Comparison of ENCODE assay signal across 8 cellular contexts in the genomic region with DNA sequence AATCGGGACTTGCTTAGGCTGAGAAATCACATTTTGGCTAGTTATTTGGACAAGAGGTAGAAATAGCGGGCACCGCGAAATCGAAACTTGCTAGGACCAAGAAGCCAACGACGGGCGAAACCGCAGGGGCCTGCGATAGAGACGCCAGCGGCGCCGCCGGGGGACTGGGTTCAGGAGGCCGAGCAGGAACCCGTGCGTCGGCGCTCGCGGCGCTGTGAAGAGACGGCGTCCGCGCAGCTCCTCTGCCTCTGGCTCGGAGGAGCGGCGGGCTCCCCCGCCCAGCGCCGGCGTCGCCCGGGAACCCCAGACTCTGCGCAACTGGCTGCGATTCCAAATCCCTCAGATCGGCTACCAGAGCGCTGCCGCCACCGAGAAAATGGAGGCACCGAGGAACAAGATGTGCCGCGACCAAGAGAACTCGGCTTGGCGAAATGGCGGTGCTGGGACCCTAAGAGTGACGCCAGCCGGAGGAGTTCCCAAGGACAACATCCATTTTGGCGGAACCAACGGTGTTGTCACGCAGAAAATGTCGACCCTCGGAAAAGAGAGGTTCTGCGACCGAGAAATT. TPM values are rescaled to one million over a fixed set of nuclear protein-coding genes. Genes with fewer than 3 reads are reported as not detected.
A peak's percentile ranks its signal among the peaks of the same experiment; 100 is the strongest.
DNase-seq lines count a peak whose midpoint lies in the region; ATAC-seq and TF ChIP-seq lines count a peak whose summit lies in the region.

No MANE protein-coding gene starts in this region.

- H3K79me1 ChIP-seq in IMR-90 (ENCODE audit: low read depth in 1 of 2, low read length in 2 of 2): peaks cover 9 to 47% of the 10 kb centered on the region in 2 experiments

- ATAC-seq in CD8-positive, alpha-beta T cell: peak; percentile 48
- ATAC-seq in GM21367 (IDR thresholded peaks at IDR 0.05; ENCODE audit: unreplicated experiment) (peak; percentile 23), IMR-90 (ENCODE audit: low read depth) (peak; percentile 22)

- peak overlapping the region; percentile 91 to 97 for H4K8ac ChIP-seq in IMR-90 (ENCODE audit: low read depth in 2 of 2, low read length in 2 of 2)

- peaks cover 86% of the 10 kb centered on the region for H3K79me2 ChIP-seq in osteoblast (ENCODE audit: insufficient read depth, low read length)

- TF ChIP-seq POLR2A in IMR-90 (IDR thresholded peaks at IDR 0.05; ENCODE audit: low read depth, low read length): peak; percentile 59; the same call in 1 of the 2 replicates
- TF ChIP-seq POLR2A in testis (IDR thresholded peaks at IDR 0.05): no peak

- H3K9me3 ChIP-seq in CD8-positive, alpha-beta T cell (ENCODE audit: low read length): no peaks in the 10 kb centered on the region
- H3K9me3 ChIP-seq in IMR-90 (ENCODE audit: control insufficient read depth, insufficient read depth, low read length) (no peaks in the 10 kb centered on the region), osteoblast (ENCODE audit: low read depth, low read length) (no peaks in the 10 kb centered on the region), testis (no peaks in the 10 kb centered on the region)

- no peaks in the 10 kb centered on the region for H3K27me3 ChIP-seq in CD8-positive, alpha-beta T cell (ENCODE audit: insufficient read depth, low read length)
- no peaks in the 10 kb centered on the region for H3K27me3 ChIP-seq in IMR-90 (ENCODE audit: control insufficient read depth, insufficient read depth, low read length)
- H3K27me3 ChIP-seq in osteoblast (ENCODE audit: insufficient read depth, low read length): no peaks in the 10 kb centered on the region
- no peaks in the 10 kb centered on the region for H3K27me3 ChIP-seq in testis

- H2AFZ ChIP-seq in IMR-90 (replicated peaks; ENCODE audit: low read length, poor library complexity): peak overlapping the region; percentile 87
- peak overlapping the region; percentile 93 for H2AFZ ChIP-seq in osteoblast (ENCODE audit: low read length)

- H3K4me1 Mint-ChIP-seq in CD8-positive, alpha-beta T cell (ENCODE audit: low read depth): peaks cover 49% of the 10 kb centered on the region
- H3K4me1 Mint-ChIP-seq in glutamatergic neuron (ENCODE audit: low read depth, unreplicated experiment): peaks cover 16% of the 10 kb centered on the region

- peak overlapping the region; percentile 98 for H3K4me3 Mint-ChIP-seq in CD8-positive, alpha-beta T cell
- peak overlapping the region; percentile 95 for H3K4me3 Mint-ChIP-seq in glutamatergic neuron (ENCODE audit: unreplicated experiment)

- H3K27ac ChIP-seq in CD8-positive, alpha-beta T cell (ENCODE audit: low read depth, low read length): peak overlapping the region; percentile 96
- H3K27ac ChIP-seq in IMR-90 (ENCODE audit: insufficient read depth, low read length) (peak overlapping the region; percentile 88), osteoblast (ENCODE audit: low read depth, low read length) (peak overlapping the region; percentile 98), testis (peak overlapping the region; percentile 98 to 100)

- in situ Hi-C loops in IMR-90 (cut with MboI; ENCODE audit: low sequenced_read_pairs): no loop called here

- no peak for TF ChIP-seq CTCF in CD8-positive, alpha-beta T cell (IDR thresholded peaks at IDR 0.05)
- no peak for TF ChIP-seq CTCF in IMR-90 (conservative IDR thresholded peaks at IDR 0.05; ENCODE audit: low read depth, low read length)
- no peak for TF ChIP-seq CTCF in glutamatergic neuron (IDR thresholded peaks at IDR 0.05; ENCODE audit: partially characterized antibody, unreplicated experiment)
- TF ChIP-seq CTCF in osteoblast (IDR thresholded peaks at IDR 0.05; ENCODE audit: extremely low read depth, low read depth, low read length): no peak
- TF ChIP-seq CTCF in testis (IDR thresholded peaks at IDR 0.05): no peak

- H3K27ac Mint-ChIP-seq in CD8-positive, alpha-beta T cell: peak overlapping the region; percentile 100
- H3K27ac Mint-ChIP-seq in glutamatergic neuron (ENCODE audit: unreplicated experiment): peak overlapping the region; percentile 96

- no peak overlapping the region for H2BK20ac ChIP-seq in IMR-90 (ENCODE audit: low read depth, low read length)

- dilution Hi-C loops in IMR-90 (cut with HindIII; ENCODE audit: low sequenced_read_pairs, unreplicated experiment): no loop called here

- peak overlapping the region; percentile 84 for H2BK5ac ChIP-seq in IMR-90 (ENCODE audit: low read depth, low read length, poor library complexity, severe bottlenecking)

- no peaks in the 10 kb centered on the region for H3K9me3 Mint-ChIP-seq in CD8-positive, alpha-beta T cell
- peaks cover 13% of the 10 kb centered on the region for H3K9me3 Mint-ChIP-seq in glutamatergic neuron (ENCODE audit: unreplicated experiment)

- H3K9me1 ChIP-seq in IMR-90 (ENCODE audit: insufficient read depth, low read length): peaks cover 6% of the 10 kb centered on the region; the same call in 1 of the 2 replicates

- peak overlapping the region; percentile 87 for H3K18ac ChIP-seq in IMR-90 (ENCODE audit: low read depth, low read length)

- peaks cover 18% of the 10 kb centered on the region for H3K4me1 ChIP-seq in CD8-positive, alpha-beta T cell (ENCODE audit: insufficient read depth, low read length)
- peaks cover 7% of the 10 kb centered on the region for H3K4me1 ChIP-seq in IMR-90 (ENCODE audit: control insufficient read depth, insufficient read depth, low read length)
- peaks cover 34% of the 10 kb centered on the region for H3K4me1 ChIP-seq in osteoblast (ENCODE audit: insufficient read depth, low read length)
- peaks cover 18% of the 10 kb centered on the region for H3K4me1 ChIP-seq in testis

- peak overlapping the region; percentile 82 for H2AK5ac ChIP-seq in IMR-90 (ENCODE audit: low read depth, low read length)

- CTCF ChIA-PET in CD8-positive, alpha-beta T cell (lab: Charles Lee): interaction anchor here (0.8 to 7.5 kb wide), 11 partner anchors 24 to 418 kb away, joined by 3 to 84 read pairs (median 9); a partner anchor contains a TSS
- CTCF ChIA-PET in IMR-90 (lab: Yijun Ruan, JAX): no interaction called here

- H3K14ac ChIP-seq in IMR-90 (replicated peaks; ENCODE audit: low read depth, low read length): peak overlapping the region; percentile 95

- no peaks in the 10 kb centered on the region for H3K36me3 ChIP-seq in CD8-positive, alpha-beta T cell (ENCODE audit: insufficient read depth, low read length)
- peaks cover 6% of the 10 kb centered on the region for H3K36me3 ChIP-seq in IMR-90 (ENCODE audit: control insufficient read depth, insufficient read depth, low read length)
- peaks cover 10% of the 10 kb centered on the region for H3K36me3 ChIP-seq in osteoblast (ENCODE audit: insufficient read depth, low read length)
- H3K36me3 ChIP-seq in testis (ENCODE audit: low read depth, missing control alignments): no peaks in the 10 kb centered on the region

- peak overlapping the region; percentile 89 for H4K5ac ChIP-seq in IMR-90 (ENCODE audit: low read depth, low read length)

- H3K4me2 ChIP-seq in IMR-90 (ENCODE audit: low read depth, low read length): peak overlapping the region; percentile 90
- peak overlapping the region; percentile 82 for H3K4me2 ChIP-seq in osteoblast (ENCODE audit: insufficient read depth, low read length)

- TSS peak; percentile 22 for BruUV-seq in IMR-90 (replicated peaks; lab: Mats Ljungman, UMichigan)

- peak overlapping the region; percentile 85 for H3K23ac ChIP-seq in IMR-90 (ENCODE audit: low read depth, low read length)

- no peak for TF ChIP-seq RAD21 in IMR-90 (IDR thresholded peaks at IDR 0.05; ENCODE audit: low read length)

- peak overlapping the region; percentile 66 for H2BK120ac ChIP-seq in IMR-90 (ENCODE audit: low read depth, low read length)

- H3K4ac ChIP-seq in IMR-90 (ENCODE audit: low read depth, low read length): peak overlapping the region; percentile 95

- peak; percentile 53 to 89 (median 75) for DNase-seq in CD8-positive, alpha-beta T cell
- peak; percentile 69 for DNase-seq in IMR-90
- DNase-seq in SHP77 (lab: John Stamatoyannopoulos, UW): peak; percentile 79 to 81
- DNase-seq in activated naive CD4-positive, alpha-beta T cell treated with anti-CD3 and anti-CD28 coated beads, Interleukin-2, amount 50 U/mL, for 16 hours: peak; percentile 70
- DNase-seq in glutamatergic neuron: peak; percentile 80
- peak; percentile 58 for DNase-seq in osteoblast (ENCODE audit: insufficient read length, low spot score, missing footprints)
- peak; percentile 82 for DNase-seq in testis

- peak overlapping the region; percentile 92; the same call in 2 of the 3 replicates for H2BK15ac ChIP-seq in IMR-90 (ENCODE audit: low read depth, low read length)

- H4K20me1 ChIP-seq in IMR-90 (ENCODE audit: insufficient read depth, low read length) (no peaks in the 10 kb centered on the region), osteoblast (ENCODE audit: insufficient read depth, low read length) (peaks cover 3% of the 10 kb centered on the region)

- peak overlapping the region; percentile 87 for H3K4me3 ChIP-seq in CD8-positive, alpha-beta T cell (ENCODE audit: low read depth, low read length)
- H3K4me3 ChIP-seq in IMR-90 (ENCODE audit: insufficient read depth, low read depth, low read length) (peak overlapping the region; percentile 69), osteoblast (ENCODE audit: insufficient read depth, low read length) (peak overlapping the region; percentile 94), testis (peak overlapping the region; percentile 83 to 90)

- H3K56ac ChIP-seq in IMR-90 (ENCODE audit: extremely low read depth, insufficient read depth, low read length): peak overlapping the region; percentile 94

- WGBS in IMR-90 (ENCODE audit: extremely low coverage in 2 of 2, insufficient read length in 1 of 2), 2 experiments: 2% methylated on average over 41 of the region's 57 CpGs; no CpG with 5 or more reads in 1 of the 2 experiments
- 0% methylated on average over 32 to 48 of the region's 57 CpGs for WGBS in testis, 2 donors

- POLR2A ChIA-PET in CD8-positive, alpha-beta T cell (lab: Charles Lee): interaction anchor here (0.8 to 5.9 kb wide), 18 partner anchors 16 to 418 kb away, joined by 3 to 339 read pairs (median 29); a partner anchor contains a TSS
- POLR2A ChIA-PET in IMR-90 (lab: Charles Lee; ENCODE audit: unreplicated experiment): interaction anchor here (0.6 kb wide), 1 partner anchor 155 kb away, joined by 3 read pairs; no protein-coding TSS in a partner anchor

- peak overlapping the region; percentile 95 for H4K91ac ChIP-seq in IMR-90 (ENCODE audit: insufficient read depth, low read depth, low read length)

- peak overlapping the region; percentile 99 for H3K9ac ChIP-seq in IMR-90 (ENCODE audit: low read depth, low read length)

- no peaks in the 10 kb centered on the region for H3K27me3 Mint-ChIP-seq in CD8-positive, alpha-beta T cell (ENCODE audit: low read depth)
- peaks cover 7% of the 10 kb centered on the region for H3K27me3 Mint-ChIP-seq in glutamatergic neuron (ENCODE audit: unreplicated experiment)

- peaks cover 51% of the 10 kb centered on the region for H3K36me3 Mint-ChIP-seq in CD8-positive, alpha-beta T cell
- peaks cover 8% of the 10 kb centered on the region for H3K36me3 Mint-ChIP-seq in glutamatergic neuron (ENCODE audit: unreplicated experiment)

- peak overlapping the region; percentile 95 for H2AK9ac ChIP-seq in IMR-90 (replicated peaks; ENCODE audit: low read depth, low read length, poor library complexity)

- intact Hi-C loops in CD8-positive, alpha-beta T cell (cut with DNase I, micrococcal nuclease): loop anchor here (1.0 to 10.0 kb wide), 10 partner anchors 41 to 1162 kb away; a partner anchor contains a TSS
- intact Hi-C loops in IMR-90 (cut with micrococcal nuclease): loop anchor here (1.0 to 5.0 kb wide), 5 partner anchors 38 to 416 kb away; a partner anchor contains a TSS
- intact Hi-C loops in testis (cut with DNase I; ENCODE audit: low total_unique reads): loop anchor here (10.0 kb wide), 1 partner anchor 58 kb away; a partner anchor contains a TSS

RNA-seq across cellular contexts. Expression of a gene that starts 26.2 kb away (rescaled TPM):
- 10 to 100 TPM; 38.2 to 39.5 TPM for total RNA-seq in CD8-positive, alpha-beta T cell
- total RNA-seq in IMR-90 (2012; rRNA removed) (1.3 and 1.4 TPM in 2 replicates), glutamatergic neuron (ENCODE audit: unreplicated experiment) (1.6 TPM), osteoblast (3.5 and 3.6 TPM in 2 replicates), testis (10 to 100 TPM in 1 of 2 donors, 1 to 10 TPM in 1; 5.1 to 10.2 TPM)
- polyA plus RNA-seq in IMR-90 (2012; rRNA removed) (2.5 and 3.6 TPM in 2 replicates), testis (ENCODE audit: insufficient read depth, low read depth, low replicate concordance) (1.6 TPM)
- 3.5 and 4.5 TPM in 2 replicates for polyA plus RNA-seq in IMR-90 (2012; cell fraction: cytosol; rRNA removed)
- 3.9 and 4.1 TPM in 2 replicates for polyA plus RNA-seq in IMR-90 (2012; cell fraction: nucleus; rRNA removed; ENCODE audit: low replicate concordance)

RNA-seq across cellular contexts. Expression of a gene that starts 54.4 kb away (rescaled TPM):
- total RNA-seq in CD8-positive, alpha-beta T cell: 10 to 100 TPM; 76.7 to 84.9 TPM
- total RNA-seq in IMR-90 (2012; rRNA removed) (36.2 and 47.8 TPM in 2 replicates), glutamatergic neuron (ENCODE audit: unreplicated experiment) (42.9 TPM), osteoblast (31.1 and 39.8 TPM in 2 replicates), testis (10 to 100 TPM; 67.8 to 80.6 TPM)
- polyA plus RNA-seq in IMR-90 (2012; rRNA removed) (19.3 and 23.5 TPM in 2 replicates), testis (ENCODE audit: insufficient read depth, low read depth, low replicate concordance) (75.6 TPM)
- 7.0 and 7.7 TPM in 2 replicates for polyA plus RNA-seq in IMR-90 (2012; cell fraction: cytosol; rRNA removed)
- polyA plus RNA-seq in IMR-90 (2012; cell fraction: nucleus; rRNA removed; ENCODE audit: low replicate concordance): 9.7 and 45.5 TPM in 2 replicates

Comparison
In these comparisons a context has a peak if more than half of its experiments do, and no peak if none do; other contexts are left out.
1. Peak in every context shown above with its lines: DNase-seq, ATAC-seq, H3K4me3 ChIP-seq and H3K27ac ChIP-seq.